In genomic region chr12:82124711-82125110, GRCh38 we compare ENCODE assay signal across 16 cellular contexts.
DNase-seq lines count a peak whose midpoint lies in the region; ATAC-seq, FAIRE-seq and TF ChIP-seq lines count a peak whose summit lies in the region.
"Had no signal": no experiment of that assay in that cellular context is flagged by ENCODE, and none has a peak within 500 bp of the region (broad histone marks: within the 10 kb centered on the region; RNA-seq: fewer than 3 reads in every experiment).

No MANE protein-coding gene starts in this region.

- H3K4me3 ChIP-seq in colonic mucosa (no peak overlapping the region), keratinocyte (ENCODE audit: control insufficient read depth in 2 of 3, extremely low read depth in 1 of 3, insufficient read depth in 2 of 3, low read depth in 1 of 3, low read length in 3 of 3) (no peak overlapping the region)
- H3K4me3 ChIP-seq: left lung, Peyer's patch, thoracic aorta had no signal

- no peak overlapping the region for H3K27ac Mint-ChIP-seq in activated CD8-positive, alpha-beta T cell treated with anti-CD3 and anti-CD28 coated beads for 36 hours

- no peak overlapping the region for H3K4me2 ChIP-seq in keratinocyte (ENCODE audit: control insufficient read depth, extremely low read depth, insufficient read depth, low read depth, low read length)

- ATAC-seq in activated CD8-positive, alpha-beta T cell treated with anti-CD3 and anti-CD28 coated beads for 36 hours = no peak
- ATAC-seq: left lung had no signal

- H3K27ac ChIP-seq in colonic mucosa (no peak overlapping the region), keratinocyte (ENCODE audit: control insufficient read depth, insufficient read depth, low read length) (no peak overlapping the region)
- H3K27ac ChIP-seq: left lung, Peyer's patch, thoracic aorta had no signal

- H3K9me3 ChIP-seq in colonic mucosa (no peaks in the 10 kb centered on the region), keratinocyte (ENCODE audit: control insufficient read depth, low read depth, low read length) (no peaks in the 10 kb centered on the region)
- H3K9me3 ChIP-seq: Peyer's patch, thoracic aorta had no signal

- peak; percentile 56 for FAIRE-seq in keratinocyte (lab: Jason Lieb, UNC)
- FAIRE-seq: endometrium had no signal

- POLR2A ChIA-PET in activated CD8-positive, alpha-beta T cell treated with anti-CD3 and anti-CD28 coated beads for 36 hours (lab: Charles Lee) = no interaction called here

- TF ChIP-seq CTCF in AG09319 (IDR thresholded peaks at IDR 0.05; ENCODE audit: low read depth, low read length) (no peak), colonic mucosa (IDR thresholded peaks at IDR 0.05) (no peak), keratinocyte (optimal IDR thresholded peaks at IDR 0.05 in 1 of 3, IDR thresholded peaks at IDR 0.05 in 1 of 3, conservative IDR thresholded peaks at IDR 0.05 in 1 of 3; ENCODE audit: extremely low read depth in 1 of 3, insufficient read depth in 2 of 3, low read length in 3 of 3) (no peak)
- TF ChIP-seq CTCF in activated CD8-positive, alpha-beta T cell treated with anti-CD3 and anti-CD28 coated beads for 36 hours (IDR thresholded peaks at IDR 0.05) = no peak

- intact Hi-C loops in colonic mucosa (cut with DNase I) = no loop called here
- intact Hi-C loops in activated CD8-positive, alpha-beta T cell treated with anti-CD3 and anti-CD28 coated beads for 36 hours (cut with micrococcal nuclease) = no loop called here

- H3K27me3 ChIP-seq in colonic mucosa = no peaks in the 10 kb centered on the region
- H3K27me3 ChIP-seq in keratinocyte (ENCODE audit: control insufficient read depth, extremely low read depth, insufficient read depth, low read length) = no peaks in the 10 kb centered on the region
- H3K27me3 ChIP-seq: left lung, Peyer's patch had no signal

- CTCF ChIA-PET in activated CD8-positive, alpha-beta T cell treated with anti-CD3 and anti-CD28 coated beads for 36 hours (lab: Charles Lee) = no interaction called here

- H2AFZ ChIP-seq in keratinocyte (ENCODE audit: control insufficient read depth, low read length) = no peak overlapping the region

- no peaks in the 10 kb centered on the region for H3K4me1 ChIP-seq in colonic mucosa
- H3K4me1 ChIP-seq in keratinocyte (ENCODE audit: control insufficient read depth, extremely low read depth, insufficient read depth, low read length) = no peaks in the 10 kb centered on the region
- H3K4me1 ChIP-seq: left lung, Peyer's patch had no signal

- H3K9me3 Mint-ChIP-seq in activated CD8-positive, alpha-beta T cell treated with anti-CD3 and anti-CD28 coated beads for 36 hours = no peaks in the 10 kb centered on the region

- H3K9me1 ChIP-seq in keratinocyte (ENCODE audit: control insufficient read depth, extremely low read depth, insufficient read depth, low read length) = no peaks in the 10 kb centered on the region

- dilution Hi-C loops in keratinocyte (cut with MboI; ENCODE audit: extremely low pct_ligation_motif_present, low sequenced_read_pairs) = no loop called here

- no peaks in the 10 kb centered on the region for H3K79me2 ChIP-seq in keratinocyte (ENCODE audit: control insufficient read depth, insufficient read depth, low read length)

- H3K27me3 Mint-ChIP-seq in activated CD8-positive, alpha-beta T cell treated with anti-CD3 and anti-CD28 coated beads for 36 hours = no peaks in the 10 kb centered on the region
- H3K27me3 Mint-ChIP-seq: naive B cell had no signal

- DNase-seq in AG09319 (ENCODE audit: extremely low read depth, low read depth) = peak; percentile 69
- DNase-seq in MV-4-11 (lab: John Stamatoyannopoulos, UW) = peak; percentile 60
- DNase-seq in colonic mucosa = peak; percentile 21
- no peak for DNase-seq in keratinocyte (ENCODE audit: low read depth, low spot score)
- no peak for DNase-seq in dermis blood vessel endothelial cell
- DNase-seq in activated CD8-positive, alpha-beta T cell treated with anti-CD3 and anti-CD28 coated beads for 36 hours = no peak
- no peak for DNase-seq in activated effector memory CD4-positive, alpha-beta T cell treated with Interleukin-2 at 50 U/mL for 16 hours
- no peak for DNase-seq in NCI-H128 (lab: John Stamatoyannopoulos, UW; ENCODE audit: unreplicated experiment)
- DNase-seq: activated CD4-positive, CD25-positive, alpha-beta regulatory T cell; left lung; naive B cell; NCI-H2029; NCI-H526 treated with DMSO at 0.1 percent for 48 hours; Peyer's patch had no signal

- H3K36me3 ChIP-seq in colonic mucosa (no peaks in the 10 kb centered on the region), keratinocyte (ENCODE audit: control insufficient read depth in 2 of 2, extremely low read depth in 1 of 2, insufficient read depth in 2 of 2, low read length in 2 of 2) (no peaks in the 10 kb centered on the region)
- H3K36me3 ChIP-seq: left lung, Peyer's patch, thoracic aorta had no signal

- H3K9ac ChIP-seq in colonic mucosa (ENCODE audit: low read depth in 2 of 2, low read length in 2 of 2) (no peak overlapping the region), keratinocyte (ENCODE audit: control insufficient read depth, extremely low read depth, insufficient read depth, low read length) (no peak overlapping the region)

- no peak overlapping the region for H3K4me3 Mint-ChIP-seq in activated CD8-positive, alpha-beta T cell treated with anti-CD3 and anti-CD28 coated beads for 36 hours
- H3K4me3 Mint-ChIP-seq: naive B cell had no signal

- H3K4me1 Mint-ChIP-seq in activated CD8-positive, alpha-beta T cell treated with anti-CD3 and anti-CD28 coated beads for 36 hours (ENCODE audit: low read depth) = no peaks in the 10 kb centered on the region
- H3K4me1 Mint-ChIP-seq: naive B cell had no signal

- no peaks in the 10 kb centered on the region for H3K36me3 Mint-ChIP-seq in activated CD8-positive, alpha-beta T cell treated with anti-CD3 and anti-CD28 coated beads for 36 hours (ENCODE audit: low read depth)
- H3K36me3 Mint-ChIP-seq: naive B cell had no signal

- H4K20me1 ChIP-seq in keratinocyte (ENCODE audit: control insufficient read depth, extremely low read depth, insufficient read depth, low read length) = no peaks in the 10 kb centered on the region

Comparison
In these comparisons a context has a peak if more than half of its experiments do, and no peak if none do; other contexts are left out.
1. DNase-seq: peak in AG09319 (single experiment), MV-4-11 (single experiment) and colonic mucosa (single experiment); none in keratinocyte (single experiment), dermis blood vessel endothelial cell (single experiment), activated CD8-positive, alpha-beta T cell treated with anti-CD3 and anti-CD28 coated beads for 36 hours (single experiment), activated effector memory CD4-positive, alpha-beta T cell treated with Interleukin-2 at 50 U/mL for 16 hours (single experiment) and NCI-H128 (single experiment).